Comparison of ENCODE assay signal across 1 cellular context in the genomic region with DNA sequence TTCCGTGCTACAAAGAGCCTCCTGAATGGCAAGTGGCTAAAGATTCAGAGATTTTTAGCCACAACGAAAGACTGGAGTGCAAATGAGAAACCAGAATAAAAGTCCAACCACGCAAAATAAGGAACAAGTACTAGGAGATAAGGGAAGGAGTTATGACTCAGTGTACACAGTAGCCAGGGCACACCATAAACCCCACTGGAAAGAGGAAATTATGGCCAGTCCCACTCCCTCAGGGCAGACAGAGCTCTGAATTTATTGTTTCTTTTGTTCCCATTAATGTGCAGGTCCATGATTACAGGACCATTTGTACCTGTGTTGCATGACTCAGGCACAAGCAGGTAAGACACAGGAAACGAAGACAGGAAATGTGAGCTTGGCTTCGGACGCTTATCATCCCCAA.
TF ChIP-seq lines count a peak whose summit lies in the region.

No MANE protein-coding gene starts in this region.

TF ChIP-seq in K562, 482 proteins besides CTCF, POLR2A, EP300 and RAD21 (continued from another document):
- TF ChIP-seq, protein P1, sequence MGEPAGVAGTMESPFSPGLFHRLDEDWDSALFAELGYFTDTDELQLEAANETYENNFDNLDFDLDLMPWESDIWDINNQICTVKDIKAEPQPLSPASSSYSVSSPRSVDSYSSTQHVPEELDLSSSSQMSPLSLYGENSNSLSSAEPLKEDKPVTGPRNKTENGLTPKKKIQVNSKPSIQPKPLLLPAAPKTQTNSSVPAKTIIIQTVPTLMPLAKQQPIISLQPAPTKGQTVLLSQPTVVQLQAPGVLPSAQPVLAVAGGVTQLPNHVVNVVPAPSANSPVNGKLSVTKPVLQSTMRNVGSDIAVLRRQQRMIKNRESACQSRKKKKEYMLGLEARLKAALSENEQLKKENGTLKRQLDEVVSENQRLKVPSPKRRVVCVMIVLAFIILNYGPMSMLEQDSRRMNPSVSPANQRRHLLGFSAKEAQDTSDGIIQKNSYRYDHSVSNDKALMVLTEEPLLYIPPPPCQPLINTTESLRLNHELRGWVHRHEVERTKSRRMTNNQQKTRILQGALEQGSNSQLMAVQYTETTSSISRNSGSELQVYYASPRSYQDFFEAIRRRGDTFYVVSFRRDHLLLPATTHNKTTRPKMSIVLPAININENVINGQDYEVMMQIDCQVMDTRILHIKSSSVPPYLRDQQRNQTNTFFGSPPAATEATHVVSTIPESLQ (CRISPR knock-in tag; IDR thresholded peaks at IDR 0.05) = no peak
- TF ChIP-seq, protein P2, sequence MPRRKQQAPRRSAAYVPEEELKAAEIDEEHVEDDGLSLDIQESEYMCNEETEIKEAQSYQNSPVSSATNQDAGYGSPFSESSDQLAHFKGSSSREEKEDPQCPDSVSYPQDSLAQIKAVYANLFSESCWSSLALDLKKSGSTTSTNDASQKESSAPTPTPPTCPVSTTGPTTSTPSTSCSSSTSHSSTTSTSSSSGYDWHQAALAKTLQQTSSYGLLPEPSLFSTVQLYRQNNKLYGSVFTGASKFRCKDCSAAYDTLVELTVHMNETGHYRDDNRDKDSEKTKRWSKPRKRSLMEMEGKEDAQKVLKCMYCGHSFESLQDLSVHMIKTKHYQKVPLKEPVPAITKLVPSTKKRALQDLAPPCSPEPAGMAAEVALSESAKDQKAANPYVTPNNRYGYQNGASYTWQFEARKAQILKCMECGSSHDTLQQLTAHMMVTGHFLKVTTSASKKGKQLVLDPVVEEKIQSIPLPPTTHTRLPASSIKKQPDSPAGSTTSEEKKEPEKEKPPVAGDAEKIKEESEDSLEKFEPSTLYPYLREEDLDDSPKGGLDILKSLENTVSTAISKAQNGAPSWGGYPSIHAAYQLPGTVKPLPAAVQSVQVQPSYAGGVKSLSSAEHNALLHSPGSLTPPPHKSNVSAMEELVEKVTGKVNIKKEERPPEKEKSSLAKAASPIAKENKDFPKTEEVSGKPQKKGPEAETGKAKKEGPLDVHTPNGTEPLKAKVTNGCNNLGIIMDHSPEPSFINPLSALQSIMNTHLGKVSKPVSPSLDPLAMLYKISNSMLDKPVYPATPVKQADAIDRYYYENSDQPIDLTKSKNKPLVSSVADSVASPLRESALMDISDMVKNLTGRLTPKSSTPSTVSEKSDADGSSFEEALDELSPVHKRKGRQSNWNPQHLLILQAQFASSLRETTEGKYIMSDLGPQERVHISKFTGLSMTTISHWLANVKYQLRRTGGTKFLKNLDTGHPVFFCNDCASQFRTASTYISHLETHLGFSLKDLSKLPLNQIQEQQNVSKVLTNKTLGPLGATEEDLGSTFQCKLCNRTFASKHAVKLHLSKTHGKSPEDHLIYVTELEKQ (CRISPR knock-in tag; IDR thresholded peaks at IDR 0.05) = no peak
- TF ChIP-seq SMARCE1 (IDR thresholded peaks at IDR 0.05) (peak; percentile 53; the same call in 1 of the 2 replicates), ZNF644 (tag; IDR thresholded peaks at IDR 0.05; ENCODE audit: low read depth) (no peak), CHD4 (IDR thresholded peaks at IDR 0.05; ENCODE audit: insufficient read depth, insufficient replicate concordance, low read depth, low read length, poor library complexity, severe bottlenecking) (no peak), ZNF175 (CRISPR knock-in tag; IDR thresholded peaks at IDR 0.05; ENCODE audit: low read depth) (peak; percentile 89), FOXA3 (CRISPR knock-in tag; conservative IDR thresholded peaks at IDR 0.05 in 1 of 2, IDR thresholded peaks at IDR 0.05 in 1 of 2) (0 out of 4 replicates have a peak, but pooled peaks of 1 of the 2 experiments have one; percentile 6), ZNF133 (CRISPR knock-in tag; IDR thresholded peaks at IDR 0.05) (no peak), BDP1 (IDR thresholded peaks at IDR 0.05; ENCODE audit: insufficient read depth, insufficient read length) (no peak), TAF9B (IDR thresholded peaks at IDR 0.05; ENCODE audit: partially characterized antibody) (no peak), FOSL1 (tag; conservative IDR thresholded peaks at IDR 0.05) (peak; percentile 63), XRCC5 (IDR thresholded peaks at IDR 0.05; ENCODE audit: low read depth, low read length) (no peak)
TF ChIP-seq in K562: peak in this region for 5.
